ENCODE assay signal across 1 cellular context in the genomic region with DNA sequence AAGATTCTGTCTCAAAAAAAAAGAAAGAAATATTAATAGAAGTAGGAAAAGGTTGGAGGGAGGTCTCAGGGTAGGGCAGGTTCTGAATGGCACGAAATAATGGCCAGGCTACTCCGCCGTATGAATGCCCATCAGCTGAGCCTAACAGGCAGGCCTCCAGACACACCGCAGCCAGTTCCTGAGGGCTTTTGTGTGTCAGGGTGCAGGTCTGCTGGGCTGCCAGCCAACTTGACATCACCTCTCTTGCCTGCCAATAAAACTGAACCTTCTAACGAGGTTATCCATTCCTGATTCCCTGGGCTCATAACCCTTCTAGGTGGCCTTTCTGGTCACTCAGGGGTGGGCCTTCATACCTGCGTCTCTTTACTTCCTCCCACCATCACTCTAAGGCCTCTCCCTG.
TF ChIP-seq lines count a peak whose summit lies in the region.

No MANE protein-coding gene starts in this region.

TF ChIP-seq in endothelial cell of umbilical vein, 7 proteins besides CTCF, POLR2A, EP300 and RAD21 (continued from another document):
- TF ChIP-seq, protein P1, sequence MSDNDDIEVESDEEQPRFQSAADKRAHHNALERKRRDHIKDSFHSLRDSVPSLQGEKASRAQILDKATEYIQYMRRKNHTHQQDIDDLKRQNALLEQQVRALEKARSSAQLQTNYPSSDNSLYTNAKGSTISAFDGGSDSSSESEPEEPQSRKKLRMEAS (IDR thresholded peaks at IDR 0.05; ENCODE audit: insufficient read depth, insufficient read length) = no peak
- TF ChIP-seq JUN (IDR thresholded peaks at IDR 0.05; ENCODE audit: borderline replicate concordance, insufficient read depth, insufficient read length, low read depth) (no peak), FOS (IDR thresholded peaks at IDR 0.05; ENCODE audit: borderline replicate concordance, insufficient read depth, low read length) (no peak), MYC (IDR thresholded peaks at IDR 0.05; ENCODE audit: low read depth, low read length) (no peak)
